20 cellular contexts compared by ENCODE assay signal in genomic region chr12:122206976-122207375, GRCh38. TPM values are rescaled to one million over a fixed set of nuclear protein-coding genes. Genes with fewer than 3 reads are reported as not detected.
DNase-seq lines count a peak whose midpoint lies in the region; ATAC-seq and TF ChIP-seq lines count a peak whose summit lies in the region.
"Had no signal": no experiment of that assay in that cellular context is flagged by ENCODE, and none has a peak within 500 bp of the region (broad histone marks: within the 10 kb centered on the region; RNA-seq: fewer than 3 reads in every experiment).

No MANE protein-coding gene starts in this region.

- H3K4me2 ChIP-seq in GM23338 = 0 out of 2 replicates have a peak overlapping the region, but pooled peaks have one; percentile 26
- no peak overlapping the region for H3K4me2 ChIP-seq in neuronal stem cell (ENCODE audit: insufficient read depth, low read length, poor library complexity, severe bottlenecking)

- no peak overlapping the region for H3K27ac Mint-ChIP-seq in GM23338
- peak overlapping the region; percentile 88 for H3K27ac Mint-ChIP-seq in T-helper 17 cell
- no peak overlapping the region for H3K27ac Mint-ChIP-seq in activated T-cell treated with anti-CD3 and anti-CD28 coated beads, Interleukin-2, amount 50 U/mL, for 72 hours
- H3K27ac Mint-ChIP-seq: CD14-positive monocyte, HFFc6 had no signal

- no peaks in the 10 kb centered on the region for H3K9me2 ChIP-seq in GM23338 (ENCODE audit: insufficient read depth)

- H3K27me3 ChIP-seq in GM23338 (ENCODE audit: insufficient read depth) (peaks cover 43% of the 10 kb centered on the region), neuronal stem cell (ENCODE audit: control insufficient read depth in 3 of 3, insufficient read depth in 3 of 3, low read depth in 1 of 3, low read length in 3 of 3) (peaks cover 5 to 34% (median 32%) of the 10 kb centered on the region in 3 experiments)
- H3K27me3 ChIP-seq: MG63 had no signal

- no peak overlapping the region for H2BK5ac ChIP-seq in neuronal stem cell (ENCODE audit: low read length)

- H3K36me3 ChIP-seq in GM23338 (ENCODE audit: insufficient read depth) (peaks cover 36% of the 10 kb centered on the region), neuronal stem cell (replicated peaks in 1 of 2; ENCODE audit: control insufficient read depth in 2 of 2, insufficient read depth in 2 of 2, low read length in 2 of 2) (peaks cover 29 to 55% of the 10 kb centered on the region in 2 donors)

- peaks cover 20% of the 10 kb centered on the region for H3F3A ChIP-seq in GM23338 (replicated peaks; ENCODE audit: low read depth)

- H3K4ac ChIP-seq in neuronal stem cell (ENCODE audit: low read length) = no peak overlapping the region

- no CpG with 5 or more reads among the region's 8 CpGs for WGBS in neuronal stem cell (ENCODE audit: extremely low coverage in 2 of 2, insufficient read length in 2 of 2, insufficient replicate concordance in 1 of 2), 2 donors

- H3K9ac ChIP-seq in neuronal stem cell (ENCODE audit: low read depth, low read length, poor library complexity) = peak overlapping the region; percentile 44

- H2AK5ac ChIP-seq in neuronal stem cell (ENCODE audit: low read depth, low read length) = no peak overlapping the region

- H3K79me2 ChIP-seq in GM23338 (replicated peaks; ENCODE audit: insufficient read depth) = no peaks in the 10 kb centered on the region

- no peak overlapping the region for H3K4me3 Mint-ChIP-seq in GM23338
- no peak overlapping the region for H3K4me3 Mint-ChIP-seq in T-helper 17 cell
- H3K4me3 Mint-ChIP-seq in activated T-cell treated with anti-CD3 and anti-CD28 coated beads, Interleukin-2, amount 50 U/mL, for 72 hours = no peak overlapping the region
- H3K4me3 Mint-ChIP-seq: HFFc6 had no signal

- peaks cover 29% of the 10 kb centered on the region for H4K20me1 ChIP-seq in GM23338 (replicated peaks; ENCODE audit: insufficient read depth)

- H3K9me3 Mint-ChIP-seq in GM23338 = no peaks in the 10 kb centered on the region
- H3K9me3 Mint-ChIP-seq in activated T-cell treated with anti-CD3 and anti-CD28 coated beads, Interleukin-2, amount 50 U/mL, for 72 hours = no peaks in the 10 kb centered on the region
- H3K9me3 Mint-ChIP-seq: HFFc6 had no signal

- no peak overlapping the region for H2BK120ac ChIP-seq in neuronal stem cell (ENCODE audit: low read depth, low read length)

- H4K91ac ChIP-seq in neuronal stem cell (ENCODE audit: low read depth, low read length, poor library complexity) = no peak overlapping the region

- TF ChIP-seq CTCF in GM23338 (conservative IDR thresholded peaks at IDR 0.05; ENCODE audit: low read depth in 2 of 2) = no peak

- ATAC-seq in GM23338 (no peak), T-helper 17 cell (no peak), HG03469 (IDR thresholded peaks at IDR 0.05; ENCODE audit: unreplicated experiment) (no peak), HG02852 (IDR thresholded peaks at IDR 0.05; ENCODE audit: unreplicated experiment) (no peak)
- no peak for ATAC-seq in activated T-cell treated with anti-CD3 and anti-CD28 coated beads, Interleukin-2, amount 50 U/mL, for 72 hours (replicated peaks in 1 of 2)

- no peak overlapping the region for H4K8ac ChIP-seq in neuronal stem cell (ENCODE audit: low read depth, low read length)

- H2BK15ac ChIP-seq in neuronal stem cell (ENCODE audit: low read length) = no peak overlapping the region

- H3K4me1 Mint-ChIP-seq in GM23338 (peaks cover 24% of the 10 kb centered on the region), T-helper 17 cell (peaks cover 17% of the 10 kb centered on the region)
- peaks cover 9% of the 10 kb centered on the region for H3K4me1 Mint-ChIP-seq in activated T-cell treated with anti-CD3 and anti-CD28 coated beads, Interleukin-2, amount 50 U/mL, for 72 hours (ENCODE audit: low read depth)

- peak overlapping the region; percentile 91 for H3K23ac ChIP-seq in neuronal stem cell (ENCODE audit: low read depth, low read length, poor library complexity)

- peaks cover 11% of the 10 kb centered on the region; the same call in 1 of the 2 replicates for H3K4me1 ChIP-seq in GM23338 (ENCODE audit: insufficient read depth)
- peaks cover 0 to 5% of the 10 kb centered on the region in 2 donors for H3K4me1 ChIP-seq in neuronal stem cell (ENCODE audit: control insufficient read depth in 2 of 2, insufficient read depth in 1 of 2, low read depth in 1 of 2, low read length in 2 of 2)

- no peak overlapping the region for H3K18ac ChIP-seq in neuronal stem cell (ENCODE audit: low read length)

- peaks cover 38% of the 10 kb centered on the region for H3K27me3 Mint-ChIP-seq in GM23338 (ENCODE audit: insufficient read depth, low read depth, poor library complexity)
- peaks cover 6% of the 10 kb centered on the region for H3K27me3 Mint-ChIP-seq in T-helper 17 cell
- H3K27me3 Mint-ChIP-seq in activated T-cell treated with anti-CD3 and anti-CD28 coated beads, Interleukin-2, amount 50 U/mL, for 72 hours (ENCODE audit: low read depth) = peaks cover 19% of the 10 kb centered on the region

- H3K27ac ChIP-seq in GM23338 (ENCODE audit: low read depth) = no peak overlapping the region
- H3K27ac ChIP-seq in neuronal stem cell (replicated peaks; ENCODE audit: low read length) = no peak overlapping the region

- no peak for DNase-seq in GM23338 (ENCODE audit: low spot score)
- DNase-seq in T-helper 17 cell = no peak
- DNase-seq in neuronal stem cell (ENCODE audit: low spot score) = no peak
- DNase-seq in activated T-cell treated with anti-CD3 and anti-CD28 coated beads, Interleukin-2, amount 50 U/mL, for 72 hours = no peak
- DNase-seq: DMS79 treated with DMSO at 0.1 percent for 48 hours, HFFc6, IMR-90, Kasumi-1, MG63, NCI-H1048, NCI-H1436, NCI-H1930, NCI-H345, NCI-H524 treated with DMSO at 0.1 percent for 48 hours, RPMI8226 had no signal

- peaks cover 36% of the 10 kb centered on the region for H3K36me3 Mint-ChIP-seq in GM23338 (ENCODE audit: low read depth)
- peaks cover 3% of the 10 kb centered on the region for H3K36me3 Mint-ChIP-seq in T-helper 17 cell (ENCODE audit: low read depth)
- H3K36me3 Mint-ChIP-seq in activated T-cell treated with anti-CD3 and anti-CD28 coated beads, Interleukin-2, amount 50 U/mL, for 72 hours (ENCODE audit: insufficient read depth in 2 of 2) = peaks cover 0 to 8% of the 10 kb centered on the region in 2 donors

- no peaks in the 10 kb centered on the region for H3K79me1 ChIP-seq in neuronal stem cell (ENCODE audit: low read depth, low read length)

- H3K14ac ChIP-seq in neuronal stem cell (ENCODE audit: low read length) = no peak overlapping the region

- H3K9me3 ChIP-seq in T-helper 17 cell (ENCODE audit: control insufficient read depth, low read length, poor library complexity, severe bottlenecking) (no peaks in the 10 kb centered on the region), neuronal stem cell (replicated peaks in 1 of 2; ENCODE audit: control insufficient read depth in 2 of 2, insufficient read depth in 1 of 2, low read depth in 1 of 2, low read length in 2 of 2) (no peaks in the 10 kb centered on the region)
- H3K9me3 ChIP-seq: MG63 had no signal

- H3K4me3 ChIP-seq in GM23338 (no peak overlapping the region), neuronal stem cell (ENCODE audit: low read length in 2 of 2) (no peak overlapping the region)
- H3K4me3 ChIP-seq: MG63 had no signal

- no peak overlapping the region for H2BK12ac ChIP-seq in neuronal stem cell (ENCODE audit: low read length)

- H2AFZ ChIP-seq in GM23338 (no peak overlapping the region), neuronal stem cell (ENCODE audit: low read length) (no peak overlapping the region)

RNA-seq across cellular contexts. Expression of gene B3GNT4, which starts 3.5 kb away (rescaled TPM):
- total RNA-seq in GM23338 (2014; rRNA removed; shearing (Covaris generic)) = 0.80 and 0.89 TPM in 2 replicates
- polyA plus RNA-seq in GM23338 (2016; fragmentation: Nextera tagmentation; extraction: Ambion mirVana) = 1.8 and 2.4 TPM in 2 replicates
- not detected for total RNA-seq in T-helper 17 cell
- polyA plus RNA-seq in neuronal stem cell (2013, experiment 1 of 2) = 0.39 TPM
- 0.86 TPM for polyA plus RNA-seq in neuronal stem cell (2013, experiment 2 of 2)
- total RNA-seq in activated T-cell treated with anti-CD3 and anti-CD28 coated beads, Interleukin-2, amount 50 U/mL, for 72 hours = 1 to 10 TPM in 1 of 2 donors, under 1 TPM in 1; 0.55 to 1.1 TPM
- polyA plus RNA-seq: CD14-positive monocyte had no signal

RNA-seq across cellular contexts. Expression of gene DIABLO, which starts 18.9 kb away (rescaled TPM):
- total RNA-seq in GM23338 (2014; rRNA removed; shearing (Covaris generic)) = 71.7 and 72.0 TPM in 2 replicates
- 77.0 and 82.7 TPM in 2 replicates for polyA plus RNA-seq in GM23338 (2016; fragmentation: Nextera tagmentation; extraction: Ambion mirVana)
- total RNA-seq in T-helper 17 cell = 10 to 100 TPM; 80.9 to 95.8 TPM
- 84.5 TPM for polyA plus RNA-seq in neuronal stem cell (2013, experiment 1 of 2)
- 84.3 TPM for polyA plus RNA-seq in neuronal stem cell (2013, experiment 2 of 2)
- 10 to 100 TPM; 48.4 to 51.3 TPM for total RNA-seq in activated T-cell treated with anti-CD3 and anti-CD28 coated beads, Interleukin-2, amount 50 U/mL, for 72 hours

RNA-seq across cellular contexts. Expression of gene LRRC43, which starts 24.1 kb away (rescaled TPM):
- not detected in 2 replicates for total RNA-seq in GM23338 (2014; rRNA removed; shearing (Covaris generic))
- polyA plus RNA-seq in GM23338 (2016; fragmentation: Nextera tagmentation; extraction: Ambion mirVana) = 0.45 TPM in 1 of 2 replicates, not detected in the other
- not detected for total RNA-seq in T-helper 17 cell
- 1.6 TPM for polyA plus RNA-seq in neuronal stem cell (2013, experiment 1 of 2)
- polyA plus RNA-seq in neuronal stem cell (2013, experiment 2 of 2) = 1.5 TPM
- total RNA-seq in activated T-cell treated with anti-CD3 and anti-CD28 coated beads, Interleukin-2, amount 50 U/mL, for 72 hours = 1 to 10 TPM in 1 of 2 donors, under 1 TPM in 1; 0.74 to 1.2 TPM
- total RNA-seq: H7, HFFc6, HT1080 had no signal
- polyA plus RNA-seq: CD14-positive monocyte had no signal

RNA-seq across cellular contexts. Expression of gene IL31, which starts 33.0 kb away (rescaled TPM):
- not detected in 2 replicates for total RNA-seq in GM23338 (2014; rRNA removed; shearing (Covaris generic))
- not detected in 2 replicates for polyA plus RNA-seq in GM23338 (2016; fragmentation: Nextera tagmentation; extraction: Ambion mirVana)
- not detected for total RNA-seq in T-helper 17 cell
- not detected for polyA plus RNA-seq in neuronal stem cell (2013, experiment 1 of 2)
- polyA plus RNA-seq in neuronal stem cell (2013, experiment 2 of 2) = not detected
- 1 to 10 TPM; 4.0 to 8.0 TPM for total RNA-seq in activated T-cell treated with anti-CD3 and anti-CD28 coated beads, Interleukin-2, amount 50 U/mL, for 72 hours
- total RNA-seq: H7, HFFc6, HT1080, IMR-90 had no signal
- polyA plus RNA-seq: CD14-positive monocyte, IMR-90 had no signal

RNA-seq across cellular contexts. Expression of gene VPS33A, which starts 59.3 kb away (rescaled TPM):
- 33.4 and 48.0 TPM in 2 replicates for total RNA-seq in GM23338 (2014; rRNA removed; shearing (Covaris generic))
- 19.5 and 20.6 TPM in 2 replicates for polyA plus RNA-seq in GM23338 (2016; fragmentation: Nextera tagmentation; extraction: Ambion mirVana)
- 10 to 100 TPM; 18.9 to 19.2 TPM for total RNA-seq in T-helper 17 cell
- 13.3 TPM for polyA plus RNA-seq in neuronal stem cell (2013, experiment 1 of 2)
- polyA plus RNA-seq in neuronal stem cell (2013, experiment 2 of 2) = 14.1 TPM
- 10 to 100 TPM; 23.5 to 24.1 TPM for total RNA-seq in activated T-cell treated with anti-CD3 and anti-CD28 coated beads, Interleukin-2, amount 50 U/mL, for 72 hours
